ENCODE assay signal across 19 cellular contexts in genomic region chr6:142155091-142155490, GRCh38. TPM values are rescaled to one million over a fixed set of nuclear protein-coding genes. Genes with fewer than 3 reads are reported as not detected.
A peak's percentile ranks its signal among the peaks of the same experiment; 100 is the strongest.
DNase-seq lines count a peak whose midpoint lies in the region; ATAC-seq and TF ChIP-seq lines count a peak whose summit lies in the region.
"Had no signal": no experiment of that assay in that cellular context is flagged by ENCODE, and none has a peak within 500 bp of the region (broad histone marks: within the 10 kb centered on the region; RNA-seq: fewer than 3 reads in every experiment).

No MANE protein-coding gene starts in this region.

- POLR2A ChIA-PET in Panc1 (lab: Charles Lee), result no interaction called here

- H3K4me1 ChIP-seq in HUES48 (ENCODE audit: control insufficient read depth, insufficient read depth, low read length) (peaks cover 39% of the 10 kb centered on the region), Panc1 (ENCODE audit: control insufficient read depth, insufficient read depth, low read length) (peaks cover 39% of the 10 kb centered on the region), iPS-20b (ENCODE audit: insufficient read depth, low read length) (peaks cover 14% of the 10 kb centered on the region)
- H3K4me1 ChIP-seq: Caco-2 had no signal

- intact Hi-C loops in Panc1 (cut with micrococcal nuclease; ENCODE audit: unreplicated experiment), result loop anchor here (2.0 to 10.0 kb wide), 2 partner anchors 150 to 234 kb away; partner anchors contain the start of gene ADGRG6

- H3K36me3 ChIP-seq in HUES48 (ENCODE audit: control insufficient read depth, insufficient read depth, low read length), result no peaks in the 10 kb centered on the region
- no peaks in the 10 kb centered on the region; the same call in 1 of the 2 replicates for H3K36me3 ChIP-seq in Panc1 (ENCODE audit: control insufficient read depth, insufficient read depth, low read length)
- no peaks in the 10 kb centered on the region for H3K36me3 ChIP-seq in iPS-20b (ENCODE audit: insufficient read depth, low read depth, low read length)

- TF ChIP-seq CTCF in Panc1 (IDR thresholded peaks at IDR 0.05), result no peak

- H3K9me3 ChIP-seq in HUES48 (ENCODE audit: control insufficient read depth, insufficient read depth, low read length), result no peaks in the 10 kb centered on the region
- H3K9me3 ChIP-seq in Panc1 (ENCODE audit: control insufficient read depth, insufficient read depth, low read depth, low read length), result no peaks in the 10 kb centered on the region
- no peaks in the 10 kb centered on the region for H3K9me3 ChIP-seq in iPS-20b (ENCODE audit: insufficient read depth, low read depth, low read length)
- H3K9me3 ChIP-seq: BLaER1, Caco-2 had no signal

- H3K9ac ChIP-seq in HUES48 (ENCODE audit: low read depth, low read length) (no peak overlapping the region), iPS-20b (ENCODE audit: low read depth, low read length) (peak overlapping the region; percentile 64; the same call in 1 of the 2 replicates)
- H3K9ac ChIP-seq: BLaER1 had no signal

- H3K27ac ChIP-seq in HUES48 (ENCODE audit: low read depth, low read length) (peak overlapping the region; percentile 53), Panc1 (ENCODE audit: low read length) (peak overlapping the region; percentile 93; the same call in 1 of the 2 replicates), iPS-20b (ENCODE audit: low read length) (peak overlapping the region; percentile 69)
- H3K27ac ChIP-seq: BLaER1 had no signal

- CTCF ChIA-PET in Panc1 (lab: Charles Lee), result no interaction called here

- H3K27me3 ChIP-seq in HUES48 (ENCODE audit: control insufficient read depth, insufficient read depth, low read length), result no peaks in the 10 kb centered on the region
- H3K27me3 ChIP-seq in Panc1 (ENCODE audit: control insufficient read depth, insufficient read depth, low read length), result no peaks in the 10 kb centered on the region
- H3K27me3 ChIP-seq in iPS-20b (ENCODE audit: insufficient read depth, low read length), result no peaks in the 10 kb centered on the region
- H3K27me3 ChIP-seq: BLaER1 had no signal

- in situ Hi-C loops in Panc1 (cut with HindIII; ENCODE audit: low pct_unique_long_range_greater_than_20kb, low sequenced_read_pairs), result no loop called here

- ATAC-seq in Panc1 (no peak), HG03139 (IDR thresholded peaks at IDR 0.05; ENCODE audit: unreplicated experiment) (no peak)

- BruUV-seq in Panc1 (replicated peaks; lab: Mats Ljungman, UMichigan), result no TSS peak

- H3K4me3 ChIP-seq in HUES48 (ENCODE audit: low read depth, low read length), result no peak overlapping the region; the same call in 1 of the 2 replicates
- H3K4me3 ChIP-seq in Panc1 (ENCODE audit: low read depth in 2 of 2, low read length in 2 of 2), result no peak overlapping the region
- H3K4me3 ChIP-seq in iPS-20b (ENCODE audit: low read length), result no peak overlapping the region
- H3K4me3 ChIP-seq: BLaER1 had no signal

- DNase-seq in Panc1 (ENCODE audit: low read depth, low spot score), result no peak
- DNase-seq in DMS 273 (lab: John Stamatoyannopoulos, UW; ENCODE audit: unreplicated experiment), result no peak
- DNase-seq in NCI-H1694 treated with DMSO at 0.1 percent for 48 hours (lab: John Stamatoyannopoulos, UW), result no peak
- no peak for DNase-seq in NCI-H1436 (lab: John Stamatoyannopoulos, UW)
- DNase-seq: ACHN; Caco-2; CD4-positive, alpha-beta memory T cell; DND-41; KBM-7; NCI-H1105 treated with DMSO at 0.1 percent for 48 hours; NCI-H1694; NCI-H2081 treated with DMSO at 0.1 percent for 48 hours; NCI-H524 treated with DMSO at 0.1 percent for 48 hours; T-cell had no signal

RNA-seq across cellular contexts. Expression of gene VTA1, which starts 8.0 kb away (rescaled TPM):
- total RNA-seq in Panc1 (2021; ENCODE audit: unreplicated experiment), result 72.1 TPM
- 41.8 TPM for polyA plus RNA-seq in Panc1 (2012; ENCODE audit: insufficient read length)

RNA-seq across cellular contexts. Expression of gene NMBR, which starts 8.2 kb away (rescaled TPM):
- not detected for total RNA-seq in Panc1 (2021; ENCODE audit: unreplicated experiment)
- polyA plus RNA-seq in Panc1 (2012; ENCODE audit: insufficient read length), result not detected
- total RNA-seq: Caco-2; CD4-positive, alpha-beta memory T cell; G401; T-cell had no signal
- polyA plus RNA-seq: CD4-positive, alpha-beta memory T cell had no signal

RNA-seq across cellular contexts. Expression of gene GJE1, which starts 22.4 kb away (rescaled TPM):
- total RNA-seq in Panc1 (2021; ENCODE audit: unreplicated experiment), result not detected
- not detected for polyA plus RNA-seq in Panc1 (2012; ENCODE audit: insufficient read length)
- total RNA-seq: Caco-2; CD4-positive, alpha-beta memory T cell; G401; T-cell had no signal
- polyA plus RNA-seq: CD4-positive, alpha-beta memory T cell had no signal
